ENCODE assay signal across 10 cellular contexts in genomic region chr5:119322312-119322947, GRCh38. TPM values are rescaled to one million over a fixed set of nuclear protein-coding genes. Genes with fewer than 3 reads are reported as not detected.
DNase-seq lines count a peak whose midpoint lies in the region; ATAC-seq and TF ChIP-seq lines count a peak whose summit lies in the region.
"Had no signal": no experiment of that assay in that cellular context is flagged by ENCODE, and none has a peak within 500 bp of the region (broad histone marks: within the 10 kb centered on the region; RNA-seq: fewer than 3 reads in every experiment).

No MANE protein-coding gene starts in this region.

- H3K9me3 ChIP-seq in T-helper 17 cell (ENCODE audit: control insufficient read depth, low read length, poor library complexity, severe bottlenecking) (no peaks in the 10 kb centered on the region), hepatocyte (ENCODE audit: low read depth) (no peaks in the 10 kb centered on the region), thymus (ENCODE audit: control insufficient read depth) (no peaks in the 10 kb centered on the region)
- H3K9me3 ChIP-seq: heart left ventricle had no signal

- peak overlapping the region; percentile 89 for H3K4me3 Mint-ChIP-seq in T-helper 17 cell

- peaks cover 12% of the 10 kb centered on the region for H3K36me3 Mint-ChIP-seq in T-helper 17 cell (ENCODE audit: low read depth)

- DNase-seq in activated CD8-positive, alpha-beta memory T cell treated with anti-CD3 and anti-CD28 coated beads for 24 hours: peak; percentile 61
- DNase-seq in activated CD8-positive, alpha-beta memory T cell treated with anti-CD3 and anti-CD28 coated beads, Interleukin-2, amount 50 U/mL, for 4 hours: no peak
- no peak for DNase-seq in T-helper 17 cell
- DNase-seq in hepatocyte (ENCODE audit: low spot score): no peak
- DNase-seq in Ammon's horn (ENCODE audit: low spot score): no peak
- DNase-seq in COLO668 (lab: John Stamatoyannopoulos, UW; ENCODE audit: unreplicated experiment): no peak
- DNase-seq: heart left ventricle, posterior cingulate gyrus had no signal

- peak; percentile 27 for ATAC-seq in T-helper 17 cell
- ATAC-seq in activated CD4-positive, CD25-positive, alpha-beta regulatory T cell treated with anti-CD3 and anti-CD28 coated beads, Interleukin-2, amount 50 U/mL, for 24 hours: no peak
- ATAC-seq: heart left ventricle had no signal

- H4K20me1 ChIP-seq in hepatocyte (ENCODE audit: insufficient read depth, poor library complexity, severe bottlenecking): no peaks in the 10 kb centered on the region

- H3K4me2 ChIP-seq in hepatocyte: no peak overlapping the region

- no peaks in the 10 kb centered on the region for H3K27me3 Mint-ChIP-seq in T-helper 17 cell

- no peak for TF ChIP-seq CTCF in hepatocyte (IDR thresholded peaks at IDR 0.05; ENCODE audit: poor library complexity)

- peaks cover 82% of the 10 kb centered on the region for H3K4me1 Mint-ChIP-seq in T-helper 17 cell

- H3K27ac ChIP-seq in hepatocyte: peak overlapping the region; percentile 79
- H3K27ac ChIP-seq in thymus (ENCODE audit: low read depth): peak overlapping the region; percentile 72

- H3K4me1 ChIP-seq in hepatocyte (ENCODE audit: insufficient read depth) (peaks cover 22% of the 10 kb centered on the region), thymus (ENCODE audit: control insufficient read depth, insufficient read depth, low read length) (peaks cover 54% of the 10 kb centered on the region)

- H3K4me3 ChIP-seq in hepatocyte (no peak overlapping the region), thymus (ENCODE audit: low read length) (no peak overlapping the region)
- H3K4me3 ChIP-seq: heart left ventricle had no signal

- H3K36me3 ChIP-seq in hepatocyte (replicated peaks; ENCODE audit: insufficient read depth, low read depth) (no peaks in the 10 kb centered on the region), thymus (ENCODE audit: control insufficient read depth, insufficient read depth) (no peaks in the 10 kb centered on the region)
- H3K36me3 ChIP-seq: heart left ventricle had no signal

- H2AFZ ChIP-seq in hepatocyte: no peak overlapping the region

- H3K27me3 ChIP-seq in hepatocyte (no peaks in the 10 kb centered on the region), thymus (ENCODE audit: control insufficient read depth, insufficient read depth) (no peaks in the 10 kb centered on the region)
- H3K27me3 ChIP-seq: heart left ventricle had no signal

- H3K79me2 ChIP-seq in hepatocyte: peaks cover 25% of the 10 kb centered on the region

- H3K9me2 ChIP-seq in hepatocyte (replicated peaks; ENCODE audit: insufficient read depth): no peaks in the 10 kb centered on the region

- WGBS in hepatocyte (ENCODE audit: low lambda C conversion rate, missing lambda C conversion rate): 77% methylated on average over 7 of the region's 7 CpGs
- 87% methylated on average over 7 of the region's 7 CpGs for WGBS in thymus

- peak overlapping the region; percentile 99 for H3K27ac Mint-ChIP-seq in T-helper 17 cell

RNA-seq across cellular contexts. Expression of gene TNFAIP8, which starts 33.4 kb away (rescaled TPM):
- 100 to 1,000 TPM; 130 to 140 TPM for total RNA-seq in T-helper 17 cell
- 33.9 and 37.6 TPM in 2 replicates for total RNA-seq in hepatocyte
- polyA plus RNA-seq in hepatocyte: 18.3 and 23.4 TPM in 2 replicates
- polyA plus RNA-seq in thymus: 94.1 TPM
